In the genomic region with DNA sequence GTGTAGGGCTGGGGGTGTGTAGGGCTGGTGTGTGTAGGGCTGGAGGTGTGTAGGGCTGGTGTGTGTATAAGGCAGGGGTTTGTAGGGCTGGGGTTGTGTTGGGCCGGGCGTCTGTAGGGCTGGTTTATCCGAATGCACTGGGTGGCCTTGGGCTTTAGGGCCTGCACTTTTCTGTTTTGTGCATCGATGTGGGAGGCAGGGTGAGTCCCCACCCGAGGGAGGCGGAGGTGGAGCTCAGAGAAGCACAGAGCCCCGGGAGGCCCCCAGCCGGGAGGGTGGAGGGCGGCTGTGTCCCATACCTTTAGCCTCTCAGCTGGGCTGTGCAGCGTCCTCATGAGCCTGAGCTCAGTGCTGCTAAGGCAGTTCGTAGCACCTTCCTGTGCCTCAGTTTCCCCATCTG, we compare ENCODE assay signal across 17 cellular contexts. TPM values are rescaled to one million over a fixed set of nuclear protein-coding genes. Genes with fewer than 3 reads are reported as not detected.
DNase-seq lines count a peak whose midpoint lies in the region; ATAC-seq and TF ChIP-seq lines count a peak whose summit lies in the region.
"Had no signal": no experiment of that assay in that cellular context is flagged by ENCODE, and none has a peak within 500 bp of the region (broad histone marks: within the 10 kb centered on the region; RNA-seq: fewer than 3 reads in every experiment).

No MANE protein-coding gene starts in this region.

- no peak for TF ChIP-seq CTCF in mucosa of descending colon (IDR thresholded peaks at IDR 0.05)
- TF ChIP-seq CTCF in PC-3 (conservative IDR thresholded peaks at IDR 0.05; ENCODE audit: low read depth, low read length): no peak

- H3F3A ChIP-seq in PC-3 (ENCODE audit: low read length, unreplicated experiment): no peaks in the 10 kb centered on the region

- intact Hi-C loops in mucosa of descending colon (cut with DNase I, micrococcal nuclease): no loop called here
- intact Hi-C loops in PC-3 (cut with micrococcal nuclease): no loop called here

- H3K4me1 ChIP-seq in mucosa of descending colon (ENCODE audit: low read depth): no peaks in the 10 kb centered on the region
- H3K4me1 ChIP-seq in PC-3 (ENCODE audit: insufficient read depth, low read length): no peaks in the 10 kb centered on the region
- H3K4me1 ChIP-seq: Caco-2 had no signal

- H3K9me2 ChIP-seq in PC-3 (replicated peaks; ENCODE audit: low read length): no peaks in the 10 kb centered on the region

- CTCF ChIA-PET in PC-3 (lab: Charles Lee): no interaction called here

- POLR2A ChIA-PET in PC-3 (lab: Charles Lee; ENCODE audit: unreplicated experiment): no interaction called here

- no peaks in the 10 kb centered on the region for H3K27me3 ChIP-seq in PC-3 (ENCODE audit: low read length)

- no peaks in the 10 kb centered on the region for H4K20me1 ChIP-seq in PC-3 (ENCODE audit: low read length)

- no peak overlapping the region for H3K4me2 ChIP-seq in PC-3 (ENCODE audit: low read length)

- H3K4me3 ChIP-seq in mucosa of descending colon (no peak overlapping the region), PC-3 (ENCODE audit: low read length) (no peak overlapping the region)
- H3K4me3 ChIP-seq: GM12878 had no signal

- H3K36me3 ChIP-seq in mucosa of descending colon (ENCODE audit: low read depth) (no peaks in the 10 kb centered on the region), PC-3 (ENCODE audit: low read depth, low read length) (no peaks in the 10 kb centered on the region)

- DNase-seq in NCI-H82 (lab: John Stamatoyannopoulos, UW) (peak; percentile 29), NCI-H82 treated with DMSO at 0.1 percent for 48 hours (lab: John Stamatoyannopoulos, UW; ENCODE audit: unreplicated experiment) (no peak), M059J (ENCODE audit: low read depth) (peak; percentile 24), mucosa of descending colon (peak in 2 of 3 donors; percentile 11 to 31), NOMO-1 (lab: John Stamatoyannopoulos, UW; ENCODE audit: unreplicated experiment in 2 of 2) (no peak), PC-3 (no peak), LoVo (ENCODE audit: low spot score) (no peak)
- DNase-seq in stimulated activated naive CD8-positive, alpha-beta T cell treated with anti-CD3 and anti-CD28 coated beads, Interleukin-15, Interleukin-2, amounts not matched to agents 100 U/mL and 50 U/mL, for 24 hours: no peak
- DNase-seq: C1 segment of cervical spinal cord, Caco-2, HCEC 1CT, NCI-H1105, NCI-H187 treated with DMSO at 0.1 percent for 48 hours, NCI-H446 treated with DMSO at 0.1 percent for 48 hours, NCI-H748 treated with DMSO at 0.1 percent for 48 hours had no signal

- H3K9me3 ChIP-seq in mucosa of descending colon (peaks cover 2% of the 10 kb centered on the region), PC-3 (ENCODE audit: low read length) (no peaks in the 10 kb centered on the region)
- H3K9me3 ChIP-seq: Caco-2 had no signal

- BruUV-seq in PC-3 (replicated peaks; lab: Mats Ljungman, UMichigan): no TSS peak

- no peak overlapping the region for H3K27ac ChIP-seq in PC-3 (ENCODE audit: low read length)
- H3K27ac ChIP-seq: 22Rv1 had no signal

- no peaks in the 10 kb centered on the region for H3K79me2 ChIP-seq in PC-3 (ENCODE audit: low read length)

- H2AFZ ChIP-seq in PC-3 (ENCODE audit: low read length): no peak overlapping the region

- ATAC-seq in mucosa of descending colon (no peak), PC-3 (no peak)
- ATAC-seq in stimulated activated naive CD8-positive, alpha-beta T cell treated with anti-CD3 and anti-CD28 coated beads, Interleukin-15, Interleukin-2, amounts not matched to agents 100 U/mL and 50 U/mL, for 24 hours: peak; percentile 30
- ATAC-seq: GM12878 had no signal

- H3K9ac ChIP-seq in PC-3 (ENCODE audit: low read length): no peak overlapping the region

RNA-seq across cellular contexts. Expression of a gene that starts 13.5 kb away (rescaled TPM):
- 164 and 277 TPM in 2 replicates for total RNA-seq in M059J (2014; rRNA removed; shearing (Covaris generic))
- total RNA-seq in mucosa of descending colon (10 to 100 TPM in 2 of 3 donors, 1 to 10 TPM in 1; 8.6 to 62.3 (median 22.2) TPM), PC-3 (2014; rRNA removed) (10.6 and 15.4 TPM in 2 replicates)

Comparison
In these comparisons a context has a peak if more than half of its experiments do, and no peak if none do; other contexts are left out.
1. DNase-seq: peak in NCI-H82 (single experiment), M059J (single experiment) and mucosa of descending colon (2 of 3); none in NCI-H82 treated with DMSO at 0.1 percent for 48 hours (single experiment), stimulated activated naive CD8-positive, alpha-beta T cell treated with anti-CD3 and anti-CD28 coated beads, Interleukin-15, Interleukin-2, amounts not matched to agents 100 U/mL and 50 U/mL, for 24 hours (single experiment), NOMO-1 (0 of 2), PC-3 (single experiment) and LoVo (single experiment).